17 cellular contexts compared by ENCODE assay signal in genomic region chr1:38221006-38221649, GRCh38.
DNase-seq lines count a peak whose midpoint lies in the region; ATAC-seq and TF ChIP-seq lines count a peak whose summit lies in the region.
"Had no signal": no experiment of that assay in that cellular context is flagged by ENCODE, and none has a peak within 500 bp of the region (broad histone marks: within the 10 kb centered on the region; RNA-seq: fewer than 3 reads in every experiment).

No MANE protein-coding gene starts in this region.

- 1% methylated on average over 9 of the region's 9 CpGs for WGBS in GM23248 (ENCODE audit: low coverage in 1 of 2, low lambda C conversion rate in 2 of 2, missing lambda C conversion rate in 2 of 2), 2 experiments

- peak; percentile 79 for DNase-seq in GM23248
- peak; percentile 46 for DNase-seq in fibroblast of villous mesenchyme (ENCODE audit: low read depth)
- peak; percentile 13 for DNase-seq in stromal cell of bone marrow (ENCODE audit: low read depth)
- no peak for DNase-seq in activated CD8-positive, alpha-beta T cell treated with anti-CD3 and anti-CD28 coated beads, Interleukin-2, amount 10 ng/mL, durations not matched to agents 7 days and 5 days
- no peak for DNase-seq in stimulated activated naive B cell treated with anti-CD40 and anti-IgM and Interleukin-4, amounts not matched to agents 10 μg/mL and 1 μg/mL and 100 μg/mL, for 72 hours
- DNase-seq: activated CD4-positive, alpha-beta T cell treated with anti-CD3 and anti-CD28 coated beads for 36 hours; dermis blood vessel endothelial cell; head of caudate nucleus; naive thymus-derived CD4-positive, alpha-beta T cell; NCI-H1417 treated with DMSO at 0.1 percent for 48 hours; NCI-H510A treated with DMSO at 0.1 percent for 48 hours; stimulated activated naive CD8-positive, alpha-beta T cell treated with anti-CD3 and anti-CD28 coated beads, Interleukin-15, Interleukin-2, amounts not matched to agents 100 U/mL and 50 U/mL, for 24 hours had no signal

- H3K4me3 Mint-ChIP-seq in activated CD8-positive, alpha-beta T cell treated with anti-CD3 and anti-CD28 coated beads, Interleukin-2, amount 10 ng/mL, durations not matched to agents 7 days and 5 days, result no peak overlapping the region
- H3K4me3 Mint-ChIP-seq in stimulated activated naive B cell treated with anti-CD40 and anti-IgM and Interleukin-4, amounts not matched to agents 10 μg/mL and 1 μg/mL and 100 μg/mL, for 72 hours, result no peak overlapping the region
- H3K4me3 Mint-ChIP-seq: activated CD4-positive, alpha-beta T cell treated with anti-CD3 and anti-CD28 coated beads for 36 hours; naive thymus-derived CD4-positive, alpha-beta T cell; T-helper 2 cell treated with Interferon-gamma antibody and Interleukin-4, amounts not matched to agents 5 μg/mL and 100 μg/mL, for 36 hours had no signal

- CTCF ChIA-PET in activated CD8-positive, alpha-beta T cell treated with anti-CD3 and anti-CD28 coated beads, Interleukin-2, amount 10 ng/mL, durations not matched to agents 7 days and 5 days (lab: Charles Lee), result no interaction called here

- H3K4me3 ChIP-seq in GM23248, result no peak overlapping the region
- no peak overlapping the region for H3K4me3 ChIP-seq in fibroblast of villous mesenchyme (ENCODE audit: low read depth, low read length)

- H3K27ac ChIP-seq in GM23248, result no peak overlapping the region

- H3K27ac Mint-ChIP-seq in activated CD8-positive, alpha-beta T cell treated with anti-CD3 and anti-CD28 coated beads, Interleukin-2, amount 10 ng/mL, durations not matched to agents 7 days and 5 days, result no peak overlapping the region
- no peak overlapping the region for H3K27ac Mint-ChIP-seq in stimulated activated naive B cell treated with anti-CD40 and anti-IgM and Interleukin-4, amounts not matched to agents 10 μg/mL and 1 μg/mL and 100 μg/mL, for 72 hours
- H3K27ac Mint-ChIP-seq: activated CD4-positive, alpha-beta T cell treated with anti-CD3 and anti-CD28 coated beads for 36 hours; naive thymus-derived CD4-positive, alpha-beta T cell; T-helper 2 cell treated with Interferon-gamma antibody and Interleukin-4, amounts not matched to agents 5 μg/mL and 100 μg/mL, for 36 hours had no signal

- peaks cover 9% of the 10 kb centered on the region for H3K27me3 Mint-ChIP-seq in activated CD8-positive, alpha-beta T cell treated with anti-CD3 and anti-CD28 coated beads, Interleukin-2, amount 10 ng/mL, durations not matched to agents 7 days and 5 days (ENCODE audit: low read depth)
- peaks cover 29 to 48% of the 10 kb centered on the region in 2 donors for H3K27me3 Mint-ChIP-seq in stimulated activated naive B cell treated with anti-CD40 and anti-IgM and Interleukin-4, amounts not matched to agents 10 μg/mL and 1 μg/mL and 100 μg/mL, for 72 hours

- H3K9me3 Mint-ChIP-seq in activated CD8-positive, alpha-beta T cell treated with anti-CD3 and anti-CD28 coated beads, Interleukin-2, amount 10 ng/mL, durations not matched to agents 7 days and 5 days (ENCODE audit: insufficient read depth), result no peaks in the 10 kb centered on the region
- H3K9me3 Mint-ChIP-seq in stimulated activated naive B cell treated with anti-CD40 and anti-IgM and Interleukin-4, amounts not matched to agents 10 μg/mL and 1 μg/mL and 100 μg/mL, for 72 hours, result peaks cover 0 to 4% of the 10 kb centered on the region in 2 donors
- H3K9me3 Mint-ChIP-seq: T-helper 2 cell treated with Interferon-gamma antibody and Interleukin-4, amounts not matched to agents 5 μg/mL and 100 μg/mL, for 36 hours had no signal

- POLR2A ChIA-PET in activated CD8-positive, alpha-beta T cell treated with anti-CD3 and anti-CD28 coated beads, Interleukin-2, amount 10 ng/mL, durations not matched to agents 7 days and 5 days (lab: Charles Lee), result no interaction called here

- H3K4me1 Mint-ChIP-seq in activated CD8-positive, alpha-beta T cell treated with anti-CD3 and anti-CD28 coated beads, Interleukin-2, amount 10 ng/mL, durations not matched to agents 7 days and 5 days (ENCODE audit: low read depth), result no peaks in the 10 kb centered on the region
- peaks cover 0 to 3% of the 10 kb centered on the region in 2 donors for H3K4me1 Mint-ChIP-seq in stimulated activated naive B cell treated with anti-CD40 and anti-IgM and Interleukin-4, amounts not matched to agents 10 μg/mL and 1 μg/mL and 100 μg/mL, for 72 hours
- H3K4me1 Mint-ChIP-seq: activated CD4-positive, alpha-beta T cell treated with anti-CD3 and anti-CD28 coated beads for 36 hours; naive thymus-derived CD4-positive, alpha-beta T cell had no signal

- H3K9me2 ChIP-seq in GM23248 (ENCODE audit: insufficient read depth), result no peaks in the 10 kb centered on the region

- H3K9me3 ChIP-seq in GM23248 (ENCODE audit: low read depth), result no peaks in the 10 kb centered on the region

- H3K9ac ChIP-seq in GM23248, result no peak overlapping the region

- TF ChIP-seq CTCF in fibroblast of villous mesenchyme (IDR thresholded peaks at IDR 0.05; ENCODE audit: insufficient read depth, low read depth, low read length), result no peak

- no peaks in the 10 kb centered on the region for H3K36me3 Mint-ChIP-seq in activated CD8-positive, alpha-beta T cell treated with anti-CD3 and anti-CD28 coated beads, Interleukin-2, amount 10 ng/mL, durations not matched to agents 7 days and 5 days (ENCODE audit: low read depth)
- no peaks in the 10 kb centered on the region for H3K36me3 Mint-ChIP-seq in stimulated activated naive B cell treated with anti-CD40 and anti-IgM and Interleukin-4, amounts not matched to agents 10 μg/mL and 1 μg/mL and 100 μg/mL, for 72 hours
- H3K36me3 Mint-ChIP-seq: naive thymus-derived CD4-positive, alpha-beta T cell had no signal

- H3K27me3 ChIP-seq in GM23248 (replicated peaks; ENCODE audit: insufficient read depth), result peaks cover 21% of the 10 kb centered on the region

- peak overlapping the region; percentile 16; the same call in 1 of the 2 replicates for H2AFZ ChIP-seq in GM23248

- H4K20me1 ChIP-seq in GM23248 (ENCODE audit: insufficient read depth), result no peaks in the 10 kb centered on the region

- H3K4me2 ChIP-seq in GM23248 (ENCODE audit: unreplicated experiment), result peak overlapping the region; percentile 34

- H3K79me2 ChIP-seq in GM23248 (ENCODE audit: insufficient read depth), result no peaks in the 10 kb centered on the region

- ATAC-seq in SK-N-SH treated with all-trans-retinoic acid at 6 μM for 48 hours (peak; percentile 90), GM21515 (IDR thresholded peaks at IDR 0.05; ENCODE audit: unreplicated experiment) (no peak)
- no peak for ATAC-seq in activated CD8-positive, alpha-beta T cell treated with anti-CD3 and anti-CD28 coated beads, Interleukin-2, amount 10 ng/mL, durations not matched to agents 7 days and 5 days
- ATAC-seq in stimulated activated naive B cell treated with anti-CD40 and anti-IgM and Interleukin-4, amounts not matched to agents 10 μg/mL and 1 μg/mL and 100 μg/mL, for 72 hours (replicated peaks), result no peak
- ATAC-seq: activated CD4-positive, alpha-beta T cell treated with anti-CD3 and anti-CD28 coated beads for 36 hours; left lobe of liver; naive thymus-derived CD4-positive, alpha-beta T cell; Panc1; stimulated activated naive CD8-positive, alpha-beta T cell treated with anti-CD3 and anti-CD28 coated beads, Interleukin-15, Interleukin-2, amounts not matched to agents 100 U/mL and 50 U/mL, for 24 hours had no signal

- in situ Hi-C loops in GM23248 (cut with MboI), result no loop called here

- H3K4me1 ChIP-seq in GM23248 (ENCODE audit: insufficient read depth), result peaks cover 19% of the 10 kb centered on the region; the same call in 1 of the 2 replicates

- H3F3A ChIP-seq in GM23248 (ENCODE audit: insufficient read depth), result no peaks in the 10 kb centered on the region

- H3K36me3 ChIP-seq in GM23248 (ENCODE audit: low read depth), result no peaks in the 10 kb centered on the region

TF ChIP-seq in SK-N-SH treated with all-trans-retinoic acid at 6 μM for 48 hours, 23 proteins besides CTCF, POLR2A, EP300 and RAD21:
- no peak for TF ChIP-seq TOX (CRISPR knock-in tag; IDR thresholded peaks at IDR 0.05; ENCODE audit: borderline replicate concordance)
- no peak for TF ChIP-seq BACH2 (CRISPR knock-in tag; IDR thresholded peaks at IDR 0.05; ENCODE audit: borderline replicate concordance)
- no peak for TF ChIP-seq ZFP30 (CRISPR knock-in tag; IDR thresholded peaks at IDR 0.05)
- TF ChIP-seq TCF4 (CRISPR knock-in tag; IDR thresholded peaks at IDR 0.05; ENCODE audit: borderline replicate concordance), result no peak
- TF ChIP-seq ARNTL (CRISPR knock-in tag; IDR thresholded peaks at IDR 0.05; ENCODE audit: borderline replicate concordance, low read depth), result no peak
TF ChIP-seq in SK-N-SH treated with all-trans-retinoic acid at 6 μM for 48 hours: peak in this region for 0.

Comparison
In these comparisons a context has a peak if more than half of its experiments do, and no peak if none do; other contexts are left out.
1. DNase-seq: peak in GM23248 (single experiment), fibroblast of villous mesenchyme (single experiment) and stromal cell of bone marrow (single experiment); none in activated CD8-positive, alpha-beta T cell treated with anti-CD3 and anti-CD28 coated beads, Interleukin-2, amount 10 ng/mL, durations not matched to agents 7 days and 5 days (single experiment) and stimulated activated naive B cell treated with anti-CD40 and anti-IgM and Interleukin-4, amounts not matched to agents 10 μg/mL and 1 μg/mL and 100 μg/mL, for 72 hours (single experiment).